In genomic region chr6:13413466-13413862, GRCh38 we compare ENCODE assay signal across 12 cellular contexts.
DNase-seq lines count a peak whose midpoint lies in the region; ATAC-seq and TF ChIP-seq lines count a peak whose summit lies in the region.
"Had no signal": no experiment of that assay in that cellular context is flagged by ENCODE, and none has a peak within 500 bp of the region (broad histone marks: within the 10 kb centered on the region; RNA-seq: fewer than 3 reads in every experiment).

No MANE protein-coding gene starts in this region.

- H3K14ac ChIP-seq in trophoblast cell (ENCODE audit: low read length), result peak overlapping the region; percentile 18

- H3K36me3 ChIP-seq in heart right ventricle (no peaks in the 10 kb centered on the region), trophoblast cell (ENCODE audit: control insufficient read depth in 1 of 2, insufficient read depth in 2 of 2, low read length in 2 of 2) (no peaks in the 10 kb centered on the region)
- H3K36me3 ChIP-seq: uterus had no signal

- H3K9ac ChIP-seq in trophoblast cell (ENCODE audit: low read length), result no peak overlapping the region
- H3K9ac ChIP-seq: BLaER1 treated with 17β-estradiol and CSF1 and Interleukin-3, amounts not matched to agents 10 nM and 100 nM had no signal

- DNase-seq in AG20443 (ENCODE audit: low spot score), result peak; percentile 80
- DNase-seq in astrocyte of the hippocampus (ENCODE audit: low read depth, low spot score), result peak; percentile 87
- no peak for DNase-seq in heart right ventricle
- no peak for DNase-seq in trophoblast cell
- DNase-seq in AML-193 (lab: John Stamatoyannopoulos, UW), result no peak
- DNase-seq in SHP77 (lab: John Stamatoyannopoulos, UW), result no peak
- no peak for DNase-seq in D341Med (ENCODE audit: low spot score)
- DNase-seq: OCI-M1, uterus had no signal

- H4K91ac ChIP-seq in trophoblast cell (ENCODE audit: low read depth, low read length), result no peak overlapping the region

- intact Hi-C loops in heart right ventricle (cut with DNase I), result loop anchor here in 4 of 10 donors (5.0 kb wide), 4 partner anchors 51 to 124 kb away; partner anchors contain the start of gene GFOD1 (in 2 of the 4)

- no peaks in the 10 kb centered on the region for H3K79me2 ChIP-seq in trophoblast cell (ENCODE audit: control insufficient read depth, insufficient read depth, low read length, poor library complexity)

- H3K9me3 ChIP-seq in heart right ventricle (peaks cover 0 to 8% (median 0%) of the 10 kb centered on the region in 11 donors), trophoblast cell (ENCODE audit: insufficient read depth, low read depth, low read length) (no peaks in the 10 kb centered on the region)
- H3K9me3 ChIP-seq: uterus had no signal

- no peak overlapping the region for H3K4ac ChIP-seq in trophoblast cell (ENCODE audit: low read depth, low read length)

- H3K4me3 ChIP-seq in heart right ventricle, result no peak overlapping the region
- no peak overlapping the region for H3K4me3 ChIP-seq in trophoblast cell (ENCODE audit: low read depth, low read length)
- H3K4me3 ChIP-seq: BLaER1 treated with 17β-estradiol and CSF1 and Interleukin-3, amounts not matched to agents 10 nM and 100 nM; skin epidermis; uterus had no signal

- no peak overlapping the region for H2BK120ac ChIP-seq in trophoblast cell (ENCODE audit: insufficient read depth, low read length, poor library complexity)

- no peak for TF ChIP-seq CTCF in heart right ventricle (IDR thresholded peaks at IDR 0.05)

- H2BK12ac ChIP-seq in trophoblast cell (ENCODE audit: low read length), result no peak overlapping the region

- H3K4me1 ChIP-seq in heart right ventricle, result peaks cover 14 to 99% (median 78%) of the 10 kb centered on the region in 9 donors
- peaks cover 0 to 2% of the 10 kb centered on the region in 2 experiments for H3K4me1 ChIP-seq in trophoblast cell (ENCODE audit: control insufficient read depth in 1 of 2, insufficient read depth in 2 of 2, low read length in 2 of 2)
- H3K4me1 ChIP-seq: uterus had no signal

- H3K27me3 ChIP-seq in heart right ventricle (no peaks in the 10 kb centered on the region), trophoblast cell (ENCODE audit: insufficient read depth, low read length) (no peaks in the 10 kb centered on the region)
- H3K27me3 ChIP-seq: BLaER1 treated with 17β-estradiol and CSF1 and Interleukin-3, amounts not matched to agents 10 nM and 100 nM; uterus had no signal

- no peak overlapping the region for H2AK5ac ChIP-seq in trophoblast cell (ENCODE audit: low read length)

- H3K4me2 ChIP-seq in trophoblast cell (ENCODE audit: low read length), result no peak overlapping the region
- H3K4me2 ChIP-seq: BLaER1 treated with 17β-estradiol and CSF1 and Interleukin-3, amounts not matched to agents 10 nM and 100 nM had no signal

- H2BK5ac ChIP-seq in trophoblast cell (ENCODE audit: low read depth, low read length, poor library complexity), result no peak overlapping the region

- H3K27ac ChIP-seq in heart right ventricle (peak overlapping the region; percentile 62 to 89 (median 83)), trophoblast cell (ENCODE audit: low read depth, low read length) (no peak overlapping the region)
- H3K27ac ChIP-seq: BLaER1 treated with 17β-estradiol and CSF1 and Interleukin-3, amounts not matched to agents 10 nM and 100 nM; uterus had no signal

- no peak overlapping the region for H4K8ac ChIP-seq in trophoblast cell (ENCODE audit: low read depth, low read length)

- no peak overlapping the region for H4K12ac ChIP-seq in trophoblast cell (ENCODE audit: low read depth, low read length)

- H3K18ac ChIP-seq in trophoblast cell (ENCODE audit: low read length), result no peak overlapping the region

- H3K79me1 ChIP-seq in trophoblast cell (ENCODE audit: low read length), result no peaks in the 10 kb centered on the region

- H2AFZ ChIP-seq in trophoblast cell (ENCODE audit: insufficient read depth, low read length, poor library complexity), result no peak overlapping the region

- WGBS in heart right ventricle, 2 donors, result 26 to 46% methylated on average over 3 of the region's 3 CpGs
- no CpG with 5 or more reads among the region's 3 CpGs for WGBS in trophoblast cell (ENCODE audit: extremely low coverage, insufficient coverage, insufficient read length)

- H3K23ac ChIP-seq in trophoblast cell (ENCODE audit: low read length), result no peak overlapping the region

- peak; percentile 65 to 84 (median 74) for ATAC-seq in heart right ventricle
- no peak for ATAC-seq in HG03135 (IDR thresholded peaks at IDR 0.05; ENCODE audit: unreplicated experiment)

Comparison
In these comparisons a context has a peak if more than half of its experiments do, and no peak if none do; other contexts are left out.
1. DNase-seq: peak in AG20443 (single experiment) and astrocyte of the hippocampus (single experiment); none in heart right ventricle (0 of 2), trophoblast cell (0 of 2), AML-193 (0 of 2), SHP77 (0 of 2) and D341Med (single experiment).